Comparison of ENCODE assay signal across 13 cellular contexts in genomic region chr11:60285446-60286126, GRCh38. TPM values are rescaled to one million over a fixed set of nuclear protein-coding genes. Genes with fewer than 3 reads are reported as not detected.
"Had no signal": no experiment of that assay in that cellular context is flagged by ENCODE, and none has a peak within 500 bp of the region (broad histone marks: within the 10 kb centered on the region; RNA-seq: fewer than 3 reads in every experiment).

No MANE protein-coding gene starts in this region.

RNA-seq across cellular contexts. Expression of gene MS4A4A, which starts 5.1 kb away (rescaled TPM):
- total RNA-seq: mesothelial cell of epicardium; natural killer cell treated with Interleukin-12 subunit alpha and Interleukin-12 subunit beta and Interleukin-15 and Interleukin-18, amount 100 ng/mL, for 72 hours; osteocyte; smooth muscle cell had no signal
- polyA plus RNA-seq: keratinocyte, smooth muscle cell had no signal

RNA-seq across cellular contexts. Expression of gene MS4A6E, which starts 41.5 kb away (rescaled TPM):
- total RNA-seq: esophagus squamous epithelium; left ventricle myocardium superior; mesothelial cell of epicardium; mucosa of descending colon; natural killer cell treated with Interleukin-12 subunit alpha and Interleukin-12 subunit beta and Interleukin-15 and Interleukin-18, amount 100 ng/mL, for 72 hours; osteocyte; right atrium auricular region; smooth muscle cell; stomach; temporal lobe; thyroid gland; urinary bladder had no signal
- polyA plus RNA-seq: keratinocyte, smooth muscle cell, stomach had no signal

RNA-seq across cellular contexts. Expression of gene MS4A4E, which starts 42.6 kb away (rescaled TPM):
- total RNA-seq: mesothelial cell of epicardium, smooth muscle cell, temporal lobe had no signal
- polyA plus RNA-seq: keratinocyte, smooth muscle cell had no signal
